ENCODE assay signal across 1 cellular context in the genomic region with DNA sequence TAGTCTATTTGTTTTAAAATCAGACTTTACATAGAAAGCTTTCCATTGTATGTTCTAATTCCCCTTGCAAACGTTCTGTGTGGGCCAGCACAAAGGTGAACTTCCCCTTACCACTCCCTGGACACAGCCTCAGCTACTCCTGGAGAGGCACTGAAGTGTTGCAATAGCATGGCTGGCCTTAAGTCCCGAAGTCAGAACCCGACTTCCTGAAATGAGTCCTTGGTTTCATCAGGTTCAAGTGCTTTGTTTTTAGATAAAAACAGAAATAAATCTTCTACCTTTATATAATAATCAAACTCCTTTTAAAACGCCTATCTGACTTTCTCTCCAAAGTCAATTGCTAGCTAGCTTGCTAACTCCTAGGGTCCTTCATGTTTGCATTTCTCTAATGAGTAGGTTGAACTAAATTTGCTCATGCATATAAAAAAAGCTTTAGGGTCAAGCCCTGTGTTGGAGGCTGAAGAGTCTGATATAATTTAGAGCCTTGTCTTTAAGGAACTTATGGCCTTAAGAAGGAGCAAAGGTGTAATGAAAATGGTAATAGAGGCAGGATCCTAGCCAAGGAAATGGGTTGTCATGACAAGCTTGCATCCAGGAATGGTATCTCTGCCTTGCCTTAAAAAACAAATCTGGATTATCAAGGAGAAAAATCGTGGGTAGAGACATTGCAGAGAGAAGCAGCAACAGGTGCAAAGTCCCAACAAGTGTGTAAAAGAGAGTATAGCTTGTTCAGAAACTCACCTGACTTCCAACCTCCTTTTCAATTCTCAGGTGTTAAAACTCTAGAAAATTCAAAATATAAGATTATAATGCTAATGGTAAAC.
TF ChIP-seq lines count a peak whose summit lies in the region.

No MANE protein-coding gene starts in this region.

TF ChIP-seq in SK-N-SH treated with all-trans-retinoic acid at 6 μM for 48 hours, 23 proteins besides CTCF, POLR2A, EP300 and RAD21 (continued from another document):
- TF ChIP-seq, protein P1, sequence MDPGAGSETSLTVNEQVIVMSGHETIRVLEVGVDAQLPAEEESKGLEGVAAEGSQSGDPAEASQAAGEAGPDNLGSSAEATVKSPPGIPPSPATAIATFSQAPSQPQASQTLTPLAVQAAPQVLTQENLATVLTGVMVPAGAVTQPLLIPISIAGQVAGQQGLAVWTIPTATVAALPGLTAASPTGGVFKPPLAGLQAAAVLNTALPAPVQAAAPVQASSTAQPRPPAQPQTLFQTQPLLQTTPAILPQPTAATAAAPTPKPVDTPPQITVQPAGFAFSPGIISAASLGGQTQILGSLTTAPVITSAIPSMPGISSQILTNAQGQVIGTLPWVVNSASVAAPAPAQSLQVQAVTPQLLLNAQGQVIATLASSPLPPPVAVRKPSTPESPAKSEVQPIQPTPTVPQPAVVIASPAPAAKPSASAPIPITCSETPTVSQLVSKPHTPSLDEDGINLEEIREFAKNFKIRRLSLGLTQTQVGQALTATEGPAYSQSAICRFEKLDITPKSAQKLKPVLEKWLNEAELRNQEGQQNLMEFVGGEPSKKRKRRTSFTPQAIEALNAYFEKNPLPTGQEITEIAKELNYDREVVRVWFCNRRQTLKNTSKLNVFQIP (CRISPR knock-in tag; IDR thresholded peaks at IDR 0.05; ENCODE audit: borderline replicate concordance, low read depth) = no peak
- TF ChIP-seq SNAI2 (CRISPR knock-in tag; IDR thresholded peaks at IDR 0.05) (no peak), ZNF70 (CRISPR knock-in tag; IDR thresholded peaks at IDR 0.05) (no peak), PPARA (CRISPR knock-in tag; IDR thresholded peaks at IDR 0.05; ENCODE audit: borderline replicate concordance) (no peak)
- TF ChIP-seq, protein P2, sequence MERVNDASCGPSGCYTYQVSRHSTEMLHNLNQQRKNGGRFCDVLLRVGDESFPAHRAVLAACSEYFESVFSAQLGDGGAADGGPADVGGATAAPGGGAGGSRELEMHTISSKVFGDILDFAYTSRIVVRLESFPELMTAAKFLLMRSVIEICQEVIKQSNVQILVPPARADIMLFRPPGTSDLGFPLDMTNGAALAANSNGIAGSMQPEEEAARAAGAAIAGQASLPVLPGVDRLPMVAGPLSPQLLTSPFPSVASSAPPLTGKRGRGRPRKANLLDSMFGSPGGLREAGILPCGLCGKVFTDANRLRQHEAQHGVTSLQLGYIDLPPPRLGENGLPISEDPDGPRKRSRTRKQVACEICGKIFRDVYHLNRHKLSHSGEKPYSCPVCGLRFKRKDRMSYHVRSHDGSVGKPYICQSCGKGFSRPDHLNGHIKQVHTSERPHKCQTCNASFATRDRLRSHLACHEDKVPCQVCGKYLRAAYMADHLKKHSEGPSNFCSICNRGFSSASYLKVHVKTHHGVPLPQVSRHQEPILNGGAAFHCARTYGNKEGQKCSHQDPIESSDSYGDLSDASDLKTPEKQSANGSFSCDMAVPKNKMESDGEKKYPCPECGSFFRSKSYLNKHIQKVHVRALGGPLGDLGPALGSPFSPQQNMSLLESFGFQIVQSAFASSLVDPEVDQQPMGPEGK (CRISPR knock-in tag; IDR thresholded peaks at IDR 0.05; ENCODE audit: borderline replicate concordance) = no peak
